In genomic region chr15:97235285-97235985, GRCh38 we compare ENCODE assay signal across 8 cellular contexts.
DNase-seq lines count a peak whose midpoint lies in the region; ATAC-seq and FAIRE-seq lines count a peak whose summit lies in the region.

No MANE protein-coding gene starts in this region.

- intact Hi-C loops in Right ventricle myocardium superior (cut with DNase I) (loop anchor here (10.0 kb wide), 1 partner anchor 1971 kb away; no protein-coding TSS in a partner anchor), cardiac septum (cut with DNase I) (loop anchor here (10.0 kb wide), 1 partner anchor 1981 kb away; no protein-coding TSS in a partner anchor)

- no peak overlapping the region for H3K9ac ChIP-seq in Karpas-422 (ENCODE audit: low read length)

- H3K27ac ChIP-seq in Karpas-422 (ENCODE audit: low read length): no peak overlapping the region

- no peaks in the 10 kb centered on the region for H3K9me2 ChIP-seq in Karpas-422 (replicated peaks; ENCODE audit: insufficient read depth, low read length)

- no peak overlapping the region for H3K4me2 ChIP-seq in Karpas-422 (ENCODE audit: low read depth, low read length, poor library complexity, severe bottlenecking)

- no peaks in the 10 kb centered on the region for H3K79me2 ChIP-seq in Karpas-422 (ENCODE audit: low read length)

- FAIRE-seq in urothelium cell line (lab: Jason Lieb, UNC): no peak

- H2AFZ ChIP-seq in Karpas-422 (ENCODE audit: low read length): no peak overlapping the region

- H3K36me3 ChIP-seq in Karpas-422 (ENCODE audit: insufficient read depth, low read length): no peaks in the 10 kb centered on the region

- ATAC-seq in Right ventricle myocardium superior (ENCODE audit: poor library complexity): peak; percentile 65
- no peak for ATAC-seq in GM18909 (IDR thresholded peaks at IDR 0.05; ENCODE audit: poor library complexity, unreplicated experiment)

- no peak overlapping the region for H3K4me3 ChIP-seq in Karpas-422 (ENCODE audit: low read length)

- DNase-seq in Right ventricle myocardium superior: peak; percentile 40
- no peak for DNase-seq in cardiac septum (ENCODE audit: low spot score)
- peak; percentile 69 for DNase-seq in Karpas-422
- DNase-seq in SKM-1 (lab: John Stamatoyannopoulos, UW; ENCODE audit: unreplicated experiment): peak; percentile 29
- peak; percentile 67 for DNase-seq in ecto neural progenitor cell (ENCODE audit: low spot score)
- peak; percentile 51 for DNase-seq in midbrain (lab: John Stamatoyannopoulos, UW)
- peak; percentile 73 for DNase-seq in urothelium cell line (ENCODE audit: low spot score)

- H4K20me1 ChIP-seq in Karpas-422 (ENCODE audit: insufficient read depth, low read depth, low read length): no peaks in the 10 kb centered on the region

- no peaks in the 10 kb centered on the region for H3K27me3 ChIP-seq in Karpas-422 (ENCODE audit: low read length)

- H3K4me1 ChIP-seq in Karpas-422 (ENCODE audit: low read length): no peaks in the 10 kb centered on the region

- peaks cover 3% of the 10 kb centered on the region for H3K9me3 ChIP-seq in Karpas-422 (ENCODE audit: low read length)
